Comparison of ENCODE assay signal across 21 cellular contexts in the genomic region with DNA sequence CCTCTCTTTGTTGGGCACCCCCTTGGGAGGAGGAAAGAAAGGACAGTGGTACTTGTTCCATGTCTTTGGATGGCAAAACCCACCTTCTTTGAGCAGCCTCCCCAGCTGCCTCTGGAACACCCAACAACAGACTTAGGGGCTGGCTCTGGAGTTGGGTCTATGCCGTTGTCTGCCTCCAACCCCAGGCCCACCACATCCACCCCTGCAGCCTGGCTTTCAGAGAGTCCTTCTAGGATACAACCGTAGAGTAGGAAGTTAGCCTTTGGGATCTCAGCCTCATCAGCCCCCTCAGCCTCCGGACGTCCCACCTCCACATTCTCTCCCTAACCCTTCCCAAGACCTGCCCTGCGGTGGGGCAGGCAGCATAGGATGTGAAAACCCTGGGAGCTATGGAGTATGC. TPM values are rescaled to one million over a fixed set of nuclear protein-coding genes. Genes with fewer than 3 reads are reported as not detected.
"Had no signal": no experiment of that assay in that cellular context is flagged by ENCODE, and none has a peak within 500 bp of the region (broad histone marks: within the 10 kb centered on the region; RNA-seq: fewer than 3 reads in every experiment).

No MANE protein-coding gene starts in this region.

- H3K9me3 ChIP-seq: esophagus muscularis mucosa, left ventricle myocardium inferior, tibial nerve had no signal

- H3K9me3 Mint-ChIP-seq: activated CD4-positive, alpha-beta T cell treated with anti-CD3 and anti-CD28 coated beads, Interleukin-2, amount 10 ng/mL, durations not matched to agents 7 days and 5 days; activated naive CD4-positive, alpha-beta T cell treated with anti-CD3 and anti-CD28 coated beads, Interleukin-2, amount 50 U/mL, for 24 hours; activated T-helper 1 cell treated with anti-CD3 and anti-CD28 coated beads, Interleukin-12 subunit alpha, Interleukin-12 subunit beta, Interleukin-2, Interleukin-4 antibody, amounts not matched to agents 30 ng/mL and 10 ng/mL and 1 ng/mL, durations not matched to agents 14 hours and 24 hours and 36 hours; central memory CD8-positive, alpha-beta T cell; natural killer cell treated with Interleukin-12 subunit alpha and Interleukin-12 subunit beta and Interleukin-15 and Interleukin-18, amount 100 ng/mL, for 72 hours had no signal

- H3K27ac Mint-ChIP-seq: activated CD4-positive, alpha-beta T cell treated with anti-CD3 and anti-CD28 coated beads, Interleukin-2, amount 10 ng/mL, durations not matched to agents 7 days and 5 days; activated CD8-positive, alpha-beta T cell treated with anti-CD3 and anti-CD28 coated beads, Interleukin-2, amount 10 ng/mL, durations not matched to agents 7 days and 5 days; activated naive CD4-positive, alpha-beta T cell treated with anti-CD3 and anti-CD28 coated beads, Interleukin-2, amount 50 U/mL, for 24 hours; activated T-helper 1 cell treated with anti-CD3 and anti-CD28 coated beads, Interleukin-12 subunit alpha, Interleukin-12 subunit beta, Interleukin-2, Interleukin-4 antibody, amounts not matched to agents 30 ng/mL and 10 ng/mL and 1 ng/mL, durations not matched to agents 14 hours and 24 hours and 36 hours; natural killer cell treated with Interleukin-12 subunit alpha and Interleukin-12 subunit beta and Interleukin-15 and Interleukin-18, amount 100 ng/mL, for 72 hours had no signal

- H3K27ac ChIP-seq: esophagus muscularis mucosa had no signal

- ATAC-seq: activated CD4-positive, CD25-positive, alpha-beta regulatory T cell treated with anti-CD3 and anti-CD28 coated beads, Interleukin-2, amount 50 U/mL, for 24 hours; activated CD8-positive, alpha-beta T cell treated with anti-CD3 and anti-CD28 coated beads, Interleukin-2, amount 10 ng/mL, durations not matched to agents 7 days and 5 days; natural killer cell treated with Interleukin-12 subunit alpha and Interleukin-12 subunit beta and Interleukin-15 and Interleukin-18, amount 100 ng/mL, for 72 hours had no signal

- H3K4me3 ChIP-seq: esophagus muscularis mucosa, left ventricle myocardium inferior, tibial nerve had no signal

- DNase-seq: activated CD4-positive, alpha-beta T cell treated with anti-CD3 and anti-CD28 coated beads, Interleukin-2, amount 10 ng/mL, durations not matched to agents 7 days and 5 days; activated CD8-positive, alpha-beta T cell treated with anti-CD3 and anti-CD28 coated beads, Interleukin-2, amount 10 ng/mL, durations not matched to agents 7 days and 5 days; activated gamma-delta T cell; anterior cingulate cortex; effector memory CD4-positive, alpha-beta T cell; glutamatergic neuron; hippocampal formation; kidney glomerular epithelial cell; left ventricle myocardium inferior; midbrain; nucleus accumbens; stimulated activated CD4-positive, alpha-beta T cell treated with anti-CD3 and anti-CD28 coated beads, Interleukin-4, amount 100 ng/mL, for 1 hour; stimulated activated naive CD4-positive, alpha-beta T cell treated with Interleukin-2 at 50 U/mL for 16 hours; T-helper 2 cell had no signal

- H3K4me3 Mint-ChIP-seq: activated CD4-positive, alpha-beta T cell treated with anti-CD3 and anti-CD28 coated beads, Interleukin-2, amount 10 ng/mL, durations not matched to agents 7 days and 5 days; activated CD8-positive, alpha-beta T cell treated with anti-CD3 and anti-CD28 coated beads, Interleukin-2, amount 10 ng/mL, durations not matched to agents 7 days and 5 days; activated naive CD4-positive, alpha-beta T cell treated with anti-CD3 and anti-CD28 coated beads, Interleukin-2, amount 50 U/mL, for 24 hours; activated T-helper 1 cell treated with anti-CD3 and anti-CD28 coated beads, Interleukin-12 subunit alpha, Interleukin-12 subunit beta, Interleukin-2, Interleukin-4 antibody, amounts not matched to agents 30 ng/mL and 10 ng/mL and 1 ng/mL, durations not matched to agents 14 hours and 24 hours and 36 hours; central memory CD8-positive, alpha-beta T cell; natural killer cell treated with Interleukin-12 subunit alpha and Interleukin-12 subunit beta and Interleukin-15 and Interleukin-18, amount 100 ng/mL, for 72 hours had no signal

- H3K27me3 ChIP-seq: esophagus muscularis mucosa, tibial nerve had no signal

- H3K36me3 Mint-ChIP-seq: natural killer cell treated with Interleukin-12 subunit alpha and Interleukin-12 subunit beta and Interleukin-15 and Interleukin-18, amount 100 ng/mL, for 72 hours had no signal

- H3K4me1 Mint-ChIP-seq: activated naive CD4-positive, alpha-beta T cell treated with anti-CD3 and anti-CD28 coated beads, Interleukin-2, amount 50 U/mL, for 24 hours had no signal

- H3K36me3 ChIP-seq: left ventricle myocardium inferior had no signal

RNA-seq across cellular contexts. Expression of a gene that starts 55.7 kb away (rescaled TPM):
- total RNA-seq: activated CD4-positive, alpha-beta T cell treated with anti-CD3 and anti-CD28 coated beads, Interleukin-2, amount 10 ng/mL, durations not matched to agents 7 days and 5 days; activated CD8-positive, alpha-beta T cell treated with anti-CD3 and anti-CD28 coated beads, Interleukin-2, amount 10 ng/mL, durations not matched to agents 7 days and 5 days; activated T-helper 1 cell treated with anti-CD3 and anti-CD28 coated beads, Interleukin-12 subunit alpha, Interleukin-12 subunit beta, Interleukin-2, Interleukin-4 antibody, amounts not matched to agents 30 ng/mL and 10 ng/mL and 1 ng/mL, durations not matched to agents 14 hours and 24 hours and 36 hours; natural killer cell treated with Interleukin-12 subunit alpha and Interleukin-12 subunit beta and Interleukin-15 and Interleukin-18, amount 100 ng/mL, for 72 hours had no signal
